Comparison of ENCODE assay signal across 8 cellular contexts in genomic region chr3:195954752-195955119, GRCh38.
DNase-seq lines count a peak whose midpoint lies in the region; ATAC-seq and TF ChIP-seq lines count a peak whose summit lies in the region.
"Not testable (repeated sequence)": the region's sequence is repeated elsewhere in the genome, so short reads cannot be mapped to it uniquely, and the experiment has no call there.

No MANE protein-coding gene starts in this region.

- H3K4me3 ChIP-seq in DND-41 (ENCODE audit: low read depth in 1 of 2, low read length in 2 of 2) (peak overlapping the region; percentile 19 to 57; a peak in 2 of 4 replicates), foreskin fibroblast (ENCODE audit: low read depth in 1 of 2, low read length in 2 of 2) (peak overlapping the region; percentile 37 to 50)

- H3K4me1 ChIP-seq in DND-41 (ENCODE audit: insufficient read depth, low read length): not testable (repeated sequence)

- H3K36me3 Mint-ChIP-seq in T-helper 1 cell treated with Interleukin-12 subunit alpha and Interleukin-12 subunit beta and Interleukin-4 antibody, amounts not matched to agents 30 μg/mL and 1 μg/mL, for 36 hours (ENCODE audit: low read depth); activated naive CD4-positive, alpha-beta T cell treated with anti-CD3 and anti-CD28 coated beads, Interleukin-2, amount 50 U/mL, for 24 hours; nephron progenitor cell (ENCODE audit: low read depth): not testable (repeated sequence)

- not testable (repeated sequence) for DNase-seq in DND-41, foreskin fibroblast
- DNase-seq in nephron progenitor cell: peak; percentile 41
- DNase-seq in stimulated activated CD8-positive, alpha-beta memory T cell treated with anti-CD3 and anti-CD28 coated beads, Interleukin-4, amount 100 ng/mL, for 48 hours: peak; percentile 67

- peak overlapping the region; percentile 46 for H3K4me3 Mint-ChIP-seq in T-helper 1 cell treated with Interleukin-12 subunit alpha and Interleukin-12 subunit beta and Interleukin-4 antibody, amounts not matched to agents 30 μg/mL and 1 μg/mL, for 36 hours
- H3K4me3 Mint-ChIP-seq in activated naive CD4-positive, alpha-beta T cell treated with anti-CD3 and anti-CD28 coated beads, Interleukin-2, amount 50 U/mL, for 24 hours: peak overlapping the region; percentile 84
- peak overlapping the region; percentile 85 for H3K4me3 Mint-ChIP-seq in nephron progenitor cell

- H3K4me2 ChIP-seq in DND-41 (ENCODE audit: insufficient read depth, low read length): peak overlapping the region; percentile 64

- not testable (repeated sequence) for H3K27me3 ChIP-seq in DND-41 (ENCODE audit: insufficient read depth, low read length, poor library complexity)

- peak overlapping the region; percentile 47 for H3K9ac ChIP-seq in DND-41 (ENCODE audit: low read depth, low read length)

- not testable (repeated sequence) for H3K9me3 Mint-ChIP-seq in T-helper 1 cell treated with Interleukin-12 subunit alpha and Interleukin-12 subunit beta and Interleukin-4 antibody, amounts not matched to agents 30 μg/mL and 1 μg/mL, for 36 hours; activated naive CD4-positive, alpha-beta T cell treated with anti-CD3 and anti-CD28 coated beads, Interleukin-2, amount 50 U/mL, for 24 hours; nephron progenitor cell

- not testable (repeated sequence) for H3K27ac Mint-ChIP-seq in T-helper 1 cell treated with Interleukin-12 subunit alpha and Interleukin-12 subunit beta and Interleukin-4 antibody, amounts not matched to agents 30 μg/mL and 1 μg/mL, for 36 hours; nephron progenitor cell
- H3K27ac Mint-ChIP-seq in activated naive CD4-positive, alpha-beta T cell treated with anti-CD3 and anti-CD28 coated beads, Interleukin-2, amount 50 U/mL, for 24 hours: peak overlapping the region; percentile 92

- peaks cover 24% of the 10 kb centered on the region for H3K4me1 Mint-ChIP-seq in T-helper 1 cell treated with Interleukin-12 subunit alpha and Interleukin-12 subunit beta and Interleukin-4 antibody, amounts not matched to agents 30 μg/mL and 1 μg/mL, for 36 hours (ENCODE audit: low read depth)
- H3K4me1 Mint-ChIP-seq in activated naive CD4-positive, alpha-beta T cell treated with anti-CD3 and anti-CD28 coated beads, Interleukin-2, amount 50 U/mL, for 24 hours: peaks cover 32% of the 10 kb centered on the region
- H3K4me1 Mint-ChIP-seq in nephron progenitor cell: peaks cover 15% of the 10 kb centered on the region

- H3K9me3 ChIP-seq in DND-41 (ENCODE audit: insufficient read depth, low read length, severe bottlenecking): not testable (repeated sequence)

- TF ChIP-seq CTCF in DND-41 (IDR thresholded peaks at IDR 0.05; ENCODE audit: borderline replicate concordance, extremely low read depth, low read length, poor library complexity, severe bottlenecking); foreskin fibroblast (IDR thresholded peaks at IDR 0.05; ENCODE audit: low read depth, low read length); nephron progenitor cell (IDR thresholded peaks at IDR 0.05): not testable (repeated sequence)

- peak overlapping the region; percentile 71 for H2AFZ ChIP-seq in DND-41 (ENCODE audit: low read depth, low read length)

- not testable (repeated sequence) for H3K27me3 Mint-ChIP-seq in T-helper 1 cell treated with Interleukin-12 subunit alpha and Interleukin-12 subunit beta and Interleukin-4 antibody, amounts not matched to agents 30 μg/mL and 1 μg/mL, for 36 hours (ENCODE audit: low read depth); activated naive CD4-positive, alpha-beta T cell treated with anti-CD3 and anti-CD28 coated beads, Interleukin-2, amount 50 U/mL, for 24 hours
- peaks cover 12% of the 10 kb centered on the region for H3K27me3 Mint-ChIP-seq in nephron progenitor cell (ENCODE audit: low read depth, poor library complexity)

- H4K20me1 ChIP-seq in DND-41 (ENCODE audit: insufficient read depth, low read length): not testable (repeated sequence)

- peaks cover 17% of the 10 kb centered on the region for H3K36me3 ChIP-seq in DND-41 (ENCODE audit: insufficient read depth, low read length)

- peak; percentile 60; the same call in 2 of the 3 replicates for ATAC-seq in DND-41 (ENCODE audit: insufficient read depth, low read depth)
- ATAC-seq in GM21529 (IDR thresholded peaks at IDR 0.05; ENCODE audit: unreplicated experiment): peak; percentile 41
- ATAC-seq in HG03175 (IDR thresholded peaks at IDR 0.05; ENCODE audit: unreplicated experiment): peak; percentile 52

- not testable (repeated sequence) for H3K27ac ChIP-seq in DND-41 (ENCODE audit: low read length)

- not testable (repeated sequence) for H3K79me2 ChIP-seq in DND-41 (ENCODE audit: insufficient read depth, low read length)
